In the genomic region with DNA sequence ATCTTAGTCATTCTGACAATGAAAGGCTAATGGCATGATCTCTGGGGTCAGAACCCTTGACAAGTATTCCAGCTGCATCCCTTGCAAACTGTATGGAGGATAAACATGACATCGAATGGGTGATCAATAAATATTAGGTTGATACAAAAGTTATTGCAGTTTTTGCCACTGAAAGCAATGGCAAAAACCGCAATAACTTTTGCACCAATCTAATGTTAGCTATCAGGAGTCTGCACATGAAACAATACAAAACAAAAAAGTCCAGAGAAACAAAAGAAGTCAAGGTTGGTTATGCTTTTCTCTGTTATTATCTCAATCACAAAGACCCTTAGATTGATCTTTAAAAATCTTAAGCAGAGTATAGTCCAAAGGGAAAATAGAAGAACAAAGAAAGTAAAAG, we compare ENCODE assay signal across 21 cellular contexts.
"Had no signal": no experiment of that assay in that cellular context is flagged by ENCODE, and none has a peak within 500 bp of the region (broad histone marks: within the 10 kb centered on the region; RNA-seq: fewer than 3 reads in every experiment).

No MANE protein-coding gene starts in this region.

- H3K36me3 Mint-ChIP-seq: activated naive CD4-positive, alpha-beta T cell treated with anti-CD3 and anti-CD28 coated beads, Interleukin-2, amount 10 ng/mL, durations not matched to agents 7 days and 5 days; naive thymus-derived CD8-positive, alpha-beta T cell; stimulated activated effector memory CD8-positive, alpha-beta T cell treated with anti-CD3 and anti-CD28 coated beads, Interleukin-12 subunit alpha, Interleukin-12 subunit beta, amount 100 ng/mL, for 72 hours had no signal

- H3K27ac Mint-ChIP-seq: activated naive CD4-positive, alpha-beta T cell treated with anti-CD3 and anti-CD28 coated beads, Interleukin-2, amount 10 ng/mL, durations not matched to agents 7 days and 5 days; dendritic cell treated with granulocyte-macrophage colony-stimulating factor and Interleukin-4, amounts not matched to agents 40 ng/mL and 50 ng/mL, for 4 days; endodermal cell; naive thymus-derived CD8-positive, alpha-beta T cell; stimulated activated effector memory CD8-positive, alpha-beta T cell treated with anti-CD3 and anti-CD28 coated beads, Interleukin-12 subunit alpha, Interleukin-12 subunit beta, amount 100 ng/mL, for 72 hours had no signal

- H3K9me3 ChIP-seq: esophagus squamous epithelium, heart right ventricle, stomach, thyroid gland, upper lobe of right lung had no signal

- H3K9me3 Mint-ChIP-seq: activated naive CD4-positive, alpha-beta T cell treated with anti-CD3 and anti-CD28 coated beads, Interleukin-2, amount 10 ng/mL, durations not matched to agents 7 days and 5 days; central memory CD8-positive, alpha-beta T cell; dendritic cell treated with granulocyte-macrophage colony-stimulating factor and Interleukin-4, amounts not matched to agents 40 ng/mL and 50 ng/mL, for 4 days; stimulated activated effector memory CD8-positive, alpha-beta T cell treated with anti-CD3 and anti-CD28 coated beads, Interleukin-12 subunit alpha, Interleukin-12 subunit beta, amount 100 ng/mL, for 72 hours had no signal

- H3K4me3 Mint-ChIP-seq: activated naive CD4-positive, alpha-beta T cell treated with anti-CD3 and anti-CD28 coated beads, Interleukin-2, amount 10 ng/mL, durations not matched to agents 7 days and 5 days; central memory CD8-positive, alpha-beta T cell; dendritic cell treated with granulocyte-macrophage colony-stimulating factor and Interleukin-4, amounts not matched to agents 40 ng/mL and 50 ng/mL, for 4 days; endodermal cell; naive thymus-derived CD8-positive, alpha-beta T cell; neural crest cell; stimulated activated effector memory CD8-positive, alpha-beta T cell treated with anti-CD3 and anti-CD28 coated beads, Interleukin-12 subunit alpha, Interleukin-12 subunit beta, amount 100 ng/mL, for 72 hours had no signal

- H3K27me3 ChIP-seq: esophagus squamous epithelium, heart right ventricle, stomach, thyroid gland, upper lobe of right lung had no signal

- DNase-seq: activated CD4-positive, alpha-beta T cell treated with anti-CD3 and anti-CD28 coated beads for 48 hours; activated CD4-positive, alpha-beta T cell treated with anti-CD3 and anti-CD28 coated beads, Interleukin-2, amount 50 U/mL, for 48 hours; activated CD8-positive, alpha-beta memory T cell treated with anti-CD3 and anti-CD28 coated beads for 24 hours; activated gamma-delta T cell; activated naive CD4-positive, alpha-beta T cell treated with anti-CD3 and anti-CD28 coated beads, Interleukin-2, amount 10 ng/mL, durations not matched to agents 7 days and 5 days; amygdala; endodermal cell; esophagus squamous epithelium; foreskin melanocyte; heart right ventricle; naive thymus-derived CD8-positive, alpha-beta T cell; nucleus accumbens; small intestine; stomach; thyroid gland; upper lobe of right lung; WERI-Rb-1 had no signal

- H3K4me1 ChIP-seq: esophagus squamous epithelium, heart right ventricle, stomach, thyroid gland, upper lobe of right lung had no signal

- FAIRE-seq: small intestine had no signal

- ATAC-seq: heart right ventricle; naive thymus-derived CD8-positive, alpha-beta T cell; upper lobe of right lung had no signal

- H3K27ac ChIP-seq: esophagus squamous epithelium, heart right ventricle, thyroid gland, upper lobe of right lung, WERI-Rb-1 had no signal

- H3K4me3 ChIP-seq: esophagus squamous epithelium, heart right ventricle, stomach, thyroid gland, upper lobe of right lung had no signal

- H3K36me3 ChIP-seq: esophagus squamous epithelium, heart right ventricle, stomach, thyroid gland, upper lobe of right lung, WERI-Rb-1 had no signal

- H3K4me1 Mint-ChIP-seq: central memory CD8-positive, alpha-beta T cell; endodermal cell; naive thymus-derived CD8-positive, alpha-beta T cell; neural crest cell had no signal

- H3K27me3 Mint-ChIP-seq: activated naive CD4-positive, alpha-beta T cell treated with anti-CD3 and anti-CD28 coated beads, Interleukin-2, amount 10 ng/mL, durations not matched to agents 7 days and 5 days; dendritic cell treated with granulocyte-macrophage colony-stimulating factor and Interleukin-4, amounts not matched to agents 40 ng/mL and 50 ng/mL, for 4 days had no signal
